ENCODE assay signal across 33 cellular contexts in the genomic region with DNA sequence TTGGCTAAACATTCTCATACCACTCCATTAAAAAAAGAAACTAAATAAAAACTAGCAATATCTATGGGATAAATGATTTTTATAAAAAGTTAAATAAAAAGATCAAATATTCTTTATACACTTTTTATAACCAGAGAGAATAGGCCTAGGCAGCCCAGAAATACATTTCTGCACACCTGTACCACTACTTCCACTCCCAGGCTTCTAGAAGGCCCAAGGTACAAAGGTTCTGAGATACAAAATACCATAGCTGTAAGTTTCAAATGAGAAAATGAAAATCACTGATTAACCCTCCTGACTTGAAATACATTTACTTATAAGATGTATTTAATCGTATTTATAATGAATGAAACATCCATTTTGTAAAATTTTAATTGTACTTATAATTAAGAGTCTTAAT.
"Had no signal": no experiment of that assay in that cellular context is flagged by ENCODE, and none has a peak within 500 bp of the region (broad histone marks: within the 10 kb centered on the region; RNA-seq: fewer than 3 reads in every experiment).

No MANE protein-coding gene starts in this region.

- FAIRE-seq: astrocyte, bronchial epithelial cell, endothelial cell of umbilical vein had no signal

- ATAC-seq: activated CD4-positive, CD25-positive, alpha-beta regulatory T cell treated with anti-CD3 and anti-CD28 coated beads, Interleukin-2, amount 50 U/mL, for 24 hours; activated CD8-positive, alpha-beta T cell treated with anti-CD3 and anti-CD28 coated beads for 36 hours; activated T-cell treated with anti-CD3 and anti-CD28 coated beads, Interleukin-2, amount 50 U/mL, for 4 hours; activated T-helper 17 cell treated with anti-CD3 and anti-CD28 coated beads, Interleukin-2, amount 50 U/mL, for 72 hours; gastrocnemius medialis; heart left ventricle; T-helper 17 cell had no signal

- H3K9me3 ChIP-seq: colonic mucosa, esophagus squamous epithelium, gastrocnemius medialis, heart left ventricle had no signal

- DNase-seq: activated B cell treated with CpG ODN at 0.5 μM for 24 hours; activated CD4-positive, alpha-beta T cell treated with anti-CD3 and anti-CD28 coated beads for 48 hours; activated CD4-positive, alpha-beta T cell treated with anti-CD3 and anti-CD28 coated beads, Interleukin-2, amount 50 U/mL, for 1 hour; activated CD4-positive, alpha-beta T cell treated with anti-CD3 and anti-CD28 coated beads, Interleukin-2, amount 50 U/mL, for 48 hours; activated CD8-positive, alpha-beta memory T cell treated with anti-CD3 and anti-CD28 coated beads for 24 hours; activated CD8-positive, alpha-beta T cell treated with anti-CD3 and anti-CD28 coated beads for 36 hours; activated effector memory CD4-positive, alpha-beta T cell treated with Interleukin-2 at 50 U/mL for 16 hours; activated gamma-delta T cell treated with Interleukin-2 at 50 U/mL for 16 hours; activated naive CD4-positive, alpha-beta T cell treated with anti-CD3 and anti-CD28 coated beads, Interleukin-2, amount 50 U/mL, for 16 hours; activated naive CD4-positive, alpha-beta T cell treated with Interleukin-2 at 50 U/mL for 16 hours; activated T-cell treated with anti-CD3 and anti-CD28 coated beads, Interleukin-2, amount 50 U/mL, for 4 hours; amniotic stem cell; anterior cingulate cortex; brain microvascular endothelial cell; colonic mucosa; effector CD8-positive, alpha-beta T cell; esophagus squamous epithelium; gastrocnemius medialis; glutamatergic neuron; heart left ventricle; T-helper 1 cell; T-helper 17 cell; T1000; WERI-Rb-1 had no signal

- H3K27me3 ChIP-seq: brain microvascular endothelial cell, colonic mucosa, esophagus squamous epithelium, gastrocnemius medialis, heart left ventricle had no signal

- H3K27ac Mint-ChIP-seq: activated B cell treated with CpG ODN at 0.5 μM for 24 hours; activated CD8-positive, alpha-beta T cell treated with anti-CD3 and anti-CD28 coated beads for 36 hours; activated naive CD8-positive, alpha-beta T cell; activated T-helper 17 cell treated with anti-CD3 and anti-CD28 coated beads, Interleukin-2, amount 50 U/mL, for 72 hours; T-helper 17 cell; T-helper 2 cell treated with Interferon-gamma antibody and Interleukin-4, amounts not matched to agents 5 μg/mL and 100 μg/mL, for 36 hours had no signal

- H3K4me1 ChIP-seq: colonic mucosa, esophagus squamous epithelium, gastrocnemius medialis, heart left ventricle had no signal

- H3K36me3 ChIP-seq: brain microvascular endothelial cell, colonic mucosa, esophagus squamous epithelium, gastrocnemius medialis, heart left ventricle, WERI-Rb-1 had no signal

- H3K4me3 ChIP-seq: colonic mucosa, esophagus squamous epithelium, gastrocnemius medialis, heart left ventricle had no signal

- H3K27ac ChIP-seq: brain microvascular endothelial cell, colonic mucosa, epithelial cell of prostate, esophagus squamous epithelium, gastrocnemius medialis, heart left ventricle, WERI-Rb-1 had no signal

- H3K4me3 Mint-ChIP-seq: activated B cell treated with CpG ODN at 0.5 μM for 24 hours; activated CD8-positive, alpha-beta T cell treated with anti-CD3 and anti-CD28 coated beads for 36 hours; activated naive CD8-positive, alpha-beta T cell; activated T-cell treated with anti-CD3 and anti-CD28 coated beads, Interleukin-2, amount 50 U/mL, for 4 hours; activated T-helper 17 cell treated with anti-CD3 and anti-CD28 coated beads, Interleukin-2, amount 50 U/mL, for 72 hours; central memory CD8-positive, alpha-beta T cell; T-helper 17 cell; T-helper 2 cell treated with Interferon-gamma antibody and Interleukin-4, amounts not matched to agents 5 μg/mL and 100 μg/mL, for 36 hours had no signal

- H3K27me3 Mint-ChIP-seq: activated B cell treated with CpG ODN at 0.5 μM for 24 hours; activated CD8-positive, alpha-beta T cell treated with anti-CD3 and anti-CD28 coated beads for 36 hours; activated naive CD8-positive, alpha-beta T cell; activated T-helper 17 cell treated with anti-CD3 and anti-CD28 coated beads, Interleukin-2, amount 50 U/mL, for 72 hours; central memory CD8-positive, alpha-beta T cell; T-helper 17 cell had no signal

- H3K4me1 Mint-ChIP-seq: activated B cell treated with CpG ODN at 0.5 μM for 24 hours; activated T-helper 17 cell treated with anti-CD3 and anti-CD28 coated beads, Interleukin-2, amount 50 U/mL, for 72 hours had no signal

- H3K9me3 Mint-ChIP-seq: activated B cell treated with CpG ODN at 0.5 μM for 24 hours; activated CD8-positive, alpha-beta T cell treated with anti-CD3 and anti-CD28 coated beads for 36 hours; activated T-cell treated with anti-CD3 and anti-CD28 coated beads, Interleukin-2, amount 50 U/mL, for 4 hours; activated T-helper 17 cell treated with anti-CD3 and anti-CD28 coated beads, Interleukin-2, amount 50 U/mL, for 72 hours; central memory CD8-positive, alpha-beta T cell; T-helper 2 cell treated with Interferon-gamma antibody and Interleukin-4, amounts not matched to agents 5 μg/mL and 100 μg/mL, for 36 hours had no signal
